In the genomic region with DNA sequence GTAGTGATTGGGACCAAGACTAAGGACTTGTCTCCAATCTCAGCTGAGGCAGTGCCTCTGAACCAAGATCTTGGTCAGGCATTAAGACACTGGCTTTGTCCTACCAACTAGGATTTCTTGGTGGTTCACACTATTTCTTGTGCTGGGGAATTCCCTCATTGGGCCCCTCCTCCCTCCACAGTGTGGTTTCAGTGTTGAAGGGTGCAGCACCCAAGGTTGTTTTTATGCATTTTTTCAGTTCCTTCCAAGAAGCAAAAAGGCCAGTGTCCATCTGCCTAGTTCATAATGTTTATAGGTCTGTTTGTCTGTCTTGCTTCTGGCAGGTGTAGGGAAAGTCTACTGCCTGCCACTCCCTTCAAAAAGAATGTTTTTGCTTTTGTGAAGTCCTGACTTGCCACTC, we compare ENCODE assay signal across 11 cellular contexts. TPM values are rescaled to one million over a fixed set of nuclear protein-coding genes. Genes with fewer than 3 reads are reported as not detected.
DNase-seq lines count a peak whose midpoint lies in the region; ATAC-seq and TF ChIP-seq lines count a peak whose summit lies in the region.
"Had no signal": no experiment of that assay in that cellular context is flagged by ENCODE, and none has a peak within 500 bp of the region (broad histone marks: within the 10 kb centered on the region; RNA-seq: fewer than 3 reads in every experiment).

No MANE protein-coding gene starts in this region.

- H3K36me3 Mint-ChIP-seq in dendritic cell treated with granulocyte-macrophage colony-stimulating factor and Interleukin-4, amounts not matched to agents 40 ng/mL and 50 ng/mL, for 4 days (ENCODE audit: low read depth): peaks cover 39% of the 10 kb centered on the region

- no peaks in the 10 kb centered on the region for H3K9me3 Mint-ChIP-seq in dendritic cell treated with granulocyte-macrophage colony-stimulating factor and Interleukin-4, amounts not matched to agents 40 ng/mL and 50 ng/mL, for 4 days

- H3K4me1 Mint-ChIP-seq in dendritic cell treated with granulocyte-macrophage colony-stimulating factor and Interleukin-4, amounts not matched to agents 40 ng/mL and 50 ng/mL, for 4 days (ENCODE audit: low read depth): peaks cover 6% of the 10 kb centered on the region

- no peak for TF ChIP-seq EP300 in ovary (IDR thresholded peaks at IDR 0.05)

- in situ Hi-C loops in GM13976 (cut with MboI; ENCODE audit: low sequenced_read_pairs, unreplicated experiment): no loop called here

- H3K27me3 Mint-ChIP-seq in dendritic cell treated with granulocyte-macrophage colony-stimulating factor and Interleukin-4, amounts not matched to agents 40 ng/mL and 50 ng/mL, for 4 days: peaks cover 15% of the 10 kb centered on the region

- H3K4me1 ChIP-seq in ovary (ENCODE audit: insufficient read depth): no peaks in the 10 kb centered on the region

- ATAC-seq in GM19455 (IDR thresholded peaks at IDR 0.05; ENCODE audit: unreplicated experiment): peak; percentile 81
- peak; percentile 80 for ATAC-seq in HG03432 (IDR thresholded peaks at IDR 0.05; ENCODE audit: unreplicated experiment)

- intact Hi-C loops in dendritic cell treated with granulocyte-macrophage colony-stimulating factor and Interleukin-4, amounts not matched to agents 40 ng/mL and 50 ng/mL, for 4 days (cut with micrococcal nuclease): no loop called here
- intact Hi-C loops in ovary (cut with DNase I): no loop called here

- H3K36me3 ChIP-seq in ovary: no peaks in the 10 kb centered on the region

- no peak for TF ChIP-seq CTCF in GM13976 (IDR thresholded peaks at IDR 0.05; ENCODE audit: borderline replicate concordance, control extremely low read depth, extremely low read depth, insufficient read depth, missing control alignments)
- no peak for TF ChIP-seq CTCF in ovary (IDR thresholded peaks at IDR 0.05)

- peak overlapping the region; percentile 52 for H3K27ac Mint-ChIP-seq in dendritic cell treated with granulocyte-macrophage colony-stimulating factor and Interleukin-4, amounts not matched to agents 40 ng/mL and 50 ng/mL, for 4 days

- DNase-seq in GM13976 (ENCODE audit: low spot score): peak; percentile 82
- no peak for DNase-seq in SHP77 treated with DMSO at 0.1 percent for 48 hours (lab: John Stamatoyannopoulos, UW)
- no peak for DNase-seq in EL
- no peak for DNase-seq in ovary
- no peak for DNase-seq in inferior parietal cortex (ENCODE audit: extremely low spot score)
- DNase-seq: DND-41, NCI-H2107 had no signal

- H3K9me3 ChIP-seq in ovary: no peaks in the 10 kb centered on the region

- no peak for TF ChIP-seq POLR2A in ovary (IDR thresholded peaks at IDR 0.05)

- H3K4me3 Mint-ChIP-seq in dendritic cell treated with granulocyte-macrophage colony-stimulating factor and Interleukin-4, amounts not matched to agents 40 ng/mL and 50 ng/mL, for 4 days: no peak overlapping the region

- no peak overlapping the region for H3K4me3 ChIP-seq in ovary
- H3K4me3 ChIP-seq: cardiac muscle cell had no signal

- H3K27me3 ChIP-seq in ovary: no peaks in the 10 kb centered on the region
- H3K27me3 ChIP-seq: cardiac muscle cell had no signal

- H3K27ac ChIP-seq in ovary: no peak overlapping the region
- H3K27ac ChIP-seq: cardiac muscle cell had no signal

RNA-seq across cellular contexts. Expression of a gene that starts 10.6 kb away (rescaled TPM):
- under 1 TPM; 0.11 to 0.82 (median 0.51) TPM for total RNA-seq in ovary
- under 1 TPM; 0.15 to 0.33 TPM for polyA plus RNA-seq in ovary

RNA-seq across cellular contexts. Expression of a gene that starts 30.5 kb away (rescaled TPM):
- under 1 TPM in 4 of 7 donors, not detected in 3; 0.17 to 0.46 (median 0.30) TPM for total RNA-seq in ovary
- under 1 TPM in 1 of 2 donors, not detected in 1; 0.23 TPM for polyA plus RNA-seq in ovary
